Comparison of ENCODE assay signal across 18 cellular contexts in the genomic region with DNA sequence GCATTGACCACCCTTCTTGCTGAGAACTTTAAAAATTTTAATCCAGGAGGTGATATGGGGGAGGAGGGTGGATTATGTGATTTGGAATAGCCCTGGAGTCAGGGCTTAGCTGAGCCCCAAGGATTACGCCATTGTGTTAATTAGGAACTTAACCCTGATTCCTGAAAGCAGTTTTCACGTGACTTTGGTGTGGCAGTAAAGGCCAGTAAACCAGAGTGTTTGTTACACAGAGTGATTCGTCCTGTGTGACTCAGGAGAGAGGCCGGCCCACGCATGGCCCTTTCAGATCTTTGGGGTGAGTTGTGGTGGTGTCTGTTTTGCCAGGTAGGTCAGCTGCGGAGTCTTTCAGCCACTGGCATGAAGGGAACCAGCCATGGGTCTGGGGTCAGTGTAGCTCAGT.
DNase-seq lines count a peak whose midpoint lies in the region; ATAC-seq and TF ChIP-seq lines count a peak whose summit lies in the region.
"Had no signal": no experiment of that assay in that cellular context is flagged by ENCODE, and none has a peak within 500 bp of the region (broad histone marks: within the 10 kb centered on the region; RNA-seq: fewer than 3 reads in every experiment).

No MANE protein-coding gene starts in this region.

- WGBS in GM23248 (ENCODE audit: low coverage in 1 of 2, low lambda C conversion rate in 2 of 2, missing lambda C conversion rate in 2 of 2), 2 experiments, result 40 to 48% methylated on average over 6 of the region's 6 CpGs
- 86 to 87% methylated on average over 3 of the region's 6 CpGs for WGBS in gastroesophageal sphincter (ENCODE audit: low coverage in 1 of 2), 2 donors

- H3K27me3 ChIP-seq in GM23248 (replicated peaks; ENCODE audit: insufficient read depth) (no peaks in the 10 kb centered on the region), gastroesophageal sphincter (no peaks in the 10 kb centered on the region)
- H3K27me3 ChIP-seq: esophagus muscularis mucosa, uterus had no signal

- TF ChIP-seq EP300 in gastroesophageal sphincter (IDR thresholded peaks at IDR 0.05), result no peak

- H3K4me1 Mint-ChIP-seq in nephron progenitor cell, result peaks cover 28% of the 10 kb centered on the region
- H3K4me1 Mint-ChIP-seq: activated B cell treated with CpG ODN at 0.5 μM for 24 hours, naive B cell had no signal

- H3K9me3 ChIP-seq in GM23248 (ENCODE audit: low read depth), result no peaks in the 10 kb centered on the region
- no peaks in the 10 kb centered on the region for H3K9me3 ChIP-seq in gastroesophageal sphincter
- H3K9me3 ChIP-seq: esophagus muscularis mucosa, psoas muscle, uterus had no signal

- H3K36me3 Mint-ChIP-seq in nephron progenitor cell (ENCODE audit: low read depth), result no peaks in the 10 kb centered on the region
- H3K36me3 Mint-ChIP-seq: naive B cell had no signal

- no peaks in the 10 kb centered on the region for H3K79me2 ChIP-seq in GM23248 (ENCODE audit: insufficient read depth)

- in situ Hi-C loops in GM23248 (cut with MboI), result no loop called here

- H3K27me3 Mint-ChIP-seq in nephron progenitor cell (ENCODE audit: low read depth, poor library complexity), result peaks cover 3% of the 10 kb centered on the region

- no peak overlapping the region for H3K9ac ChIP-seq in GM23248

- H3K4me3 ChIP-seq in GM23248 (no peak overlapping the region), epithelial cell of proximal tubule (ENCODE audit: low read depth, low read length) (no peak overlapping the region), gastroesophageal sphincter (no peak overlapping the region)
- H3K4me3 ChIP-seq: coronary artery, esophagus muscularis mucosa, psoas muscle, uterus had no signal

- TF ChIP-seq CTCF in epithelial cell of proximal tubule (conservative IDR thresholded peaks at IDR 0.05; ENCODE audit: low read depth, low read length), result no peak
- TF ChIP-seq CTCF in nephron progenitor cell (IDR thresholded peaks at IDR 0.05), result no peak
- no peak for TF ChIP-seq CTCF in gastroesophageal sphincter (IDR thresholded peaks at IDR 0.05)

- H3K4me3 Mint-ChIP-seq in nephron progenitor cell, result no peak overlapping the region
- H3K4me3 Mint-ChIP-seq: activated B cell treated with CpG ODN at 0.5 μM for 24 hours; naive B cell; stimulated activated naive CD8-positive, alpha-beta T cell treated with anti-CD3 and anti-CD28 coated beads, Interleukin-15, Interleukin-2, amounts not matched to agents 100 ng/mL and 50 ng/mL, for 24 hours had no signal

- ATAC-seq in gastroesophageal sphincter, result no peak
- ATAC-seq: psoas muscle had no signal

- no peaks in the 10 kb centered on the region for H4K20me1 ChIP-seq in GM23248 (ENCODE audit: insufficient read depth)

- DNase-seq in GM23248 (peak; percentile 65), NCI-H82 treated with DMSO at 0.1 percent for 48 hours (lab: John Stamatoyannopoulos, UW; ENCODE audit: unreplicated experiment) (peak; percentile 95), epithelial cell of proximal tubule (ENCODE audit: low read depth) (peak; percentile 37), nephron progenitor cell (no peak), GDM1 (lab: John Stamatoyannopoulos, UW) (no peak), mesenteric fat pad (ENCODE audit: low spot score) (no peak)
- DNase-seq in activated CD4-positive, alpha-beta T cell treated with anti-CD3 and anti-CD28 coated beads for 48 hours, result no peak
- DNase-seq: activated B cell treated with CpG ODN at 0.5 μM for 24 hours, DMS 273 treated with DMSO at 0.1 percent for 48 hours, naive B cell, NCI-H1694 treated with DMSO at 0.1 percent for 48 hours, psoas muscle, uterus had no signal

- no peak overlapping the region for H3K4me2 ChIP-seq in GM23248 (ENCODE audit: unreplicated experiment)

- H3K4me1 ChIP-seq in GM23248 (ENCODE audit: insufficient read depth) (peaks cover 4% of the 10 kb centered on the region; the same call in 1 of the 2 replicates), gastroesophageal sphincter (no peaks in the 10 kb centered on the region)
- H3K4me1 ChIP-seq: psoas muscle, uterus had no signal

- no peaks in the 10 kb centered on the region for H3K36me3 ChIP-seq in GM23248 (ENCODE audit: low read depth)
- H3K36me3 ChIP-seq in gastroesophageal sphincter, result no peaks in the 10 kb centered on the region
- H3K36me3 ChIP-seq: esophagus muscularis mucosa, uterus had no signal

- peak overlapping the region; percentile 46 for H3K27ac Mint-ChIP-seq in nephron progenitor cell
- H3K27ac Mint-ChIP-seq: activated B cell treated with CpG ODN at 0.5 μM for 24 hours; naive B cell; stimulated activated naive CD8-positive, alpha-beta T cell treated with anti-CD3 and anti-CD28 coated beads, Interleukin-15, Interleukin-2, amounts not matched to agents 100 ng/mL and 50 ng/mL, for 24 hours had no signal

- no peaks in the 10 kb centered on the region for H3K9me3 Mint-ChIP-seq in nephron progenitor cell
- H3K9me3 Mint-ChIP-seq: activated B cell treated with CpG ODN at 0.5 μM for 24 hours; stimulated activated naive CD8-positive, alpha-beta T cell treated with anti-CD3 and anti-CD28 coated beads, Interleukin-15, Interleukin-2, amounts not matched to agents 100 ng/mL and 50 ng/mL, for 24 hours had no signal

- H3K27ac ChIP-seq in GM23248, result no peak overlapping the region
- no peak overlapping the region for H3K27ac ChIP-seq in gastroesophageal sphincter
- H3K27ac ChIP-seq: coronary artery, esophagus muscularis mucosa, HL-60, psoas muscle, uterus had no signal

- H3F3A ChIP-seq in GM23248 (ENCODE audit: insufficient read depth), result no peaks in the 10 kb centered on the region

- H3K9me2 ChIP-seq in GM23248 (ENCODE audit: insufficient read depth), result no peaks in the 10 kb centered on the region

- TF ChIP-seq POLR2A in gastroesophageal sphincter (IDR thresholded peaks at IDR 0.05), result no peak

- H2AFZ ChIP-seq in GM23248, result no peak overlapping the region; the same call in 1 of the 2 replicates

Comparison
In these comparisons a context has a peak if more than half of its experiments do, and no peak if none do; other contexts are left out.
1. DNase-seq: peak in GM23248 (single experiment), NCI-H82 treated with DMSO at 0.1 percent for 48 hours (single experiment) and epithelial cell of proximal tubule (single experiment); none in nephron progenitor cell (single experiment), GDM1 (single experiment), activated CD4-positive, alpha-beta T cell treated with anti-CD3 and anti-CD28 coated beads for 48 hours (single experiment) and mesenteric fat pad (single experiment).